In genomic region chr2:105371156-105371555, GRCh38 we compare ENCODE assay signal across 29 cellular contexts. TPM values are rescaled to one million over a fixed set of nuclear protein-coding genes. Genes with fewer than 3 reads are reported as not detected.
A peak's percentile ranks its signal among the peaks of the same experiment; 100 is the strongest.
DNase-seq lines count a peak whose midpoint lies in the region; ATAC-seq and TF ChIP-seq lines count a peak whose summit lies in the region.
"Had no signal": no experiment of that assay in that cellular context is flagged by ENCODE, and none has a peak within 500 bp of the region (broad histone marks: within the 10 kb centered on the region; RNA-seq: fewer than 3 reads in every experiment).

No MANE protein-coding gene starts in this region.

- H3K36me3 ChIP-seq in right atrium auricular region (peaks cover 49% of the 10 kb centered on the region), HAP-1 (replicated peaks) (peaks cover 18% of the 10 kb centered on the region)

- no peak for TF ChIP-seq CTCF in right atrium auricular region (IDR thresholded peaks at IDR 0.05)
- no peak for TF ChIP-seq CTCF in osteocyte (IDR thresholded peaks at IDR 0.05)
- TF ChIP-seq CTCF in GM13977 (IDR thresholded peaks at IDR 0.05; ENCODE audit: extremely low read depth, insufficient read depth, missing control alignments), result no peak

- peak overlapping the region; percentile 32 for H3K27ac Mint-ChIP-seq in osteocyte (ENCODE audit: unreplicated experiment)
- H3K27ac Mint-ChIP-seq: activated naive CD4-positive, alpha-beta T cell treated with anti-CD3 and anti-CD28 coated beads for 36 hours; activated T-cell treated with anti-CD3 and anti-CD28 coated beads, Interleukin-2, amount 50 U/mL, for 72 hours; GM23338; stimulated activated naive B cell treated with anti-CD40 and anti-IgM and Interleukin-4, amounts not matched to agents 10 μg/mL and 1 μg/mL and 100 μg/mL, for 72 hours; T-cell had no signal

- ATAC-seq in Right ventricle myocardium inferior, result no peak
- ATAC-seq in HG02884 (IDR thresholded peaks at IDR 0.05; ENCODE audit: unreplicated experiment), result no peak
- ATAC-seq: activated T-cell treated with anti-CD3 and anti-CD28 coated beads, Interleukin-2, amount 50 U/mL, for 72 hours; GM23338; left colon; psoas muscle; stimulated activated naive B cell treated with anti-CD40 and anti-IgM and Interleukin-4, amounts not matched to agents 10 μg/mL and 1 μg/mL and 100 μg/mL, for 72 hours; T-cell had no signal

- H3K4me1 ChIP-seq in right atrium auricular region, result peaks cover 0 to 44% of the 10 kb centered on the region in 2 donors
- no peaks in the 10 kb centered on the region for H3K4me1 ChIP-seq in HAP-1
- H3K4me1 ChIP-seq: SJCRH30 had no signal

- H3K4me1 Mint-ChIP-seq in osteocyte (ENCODE audit: unreplicated experiment), result peaks cover 52% of the 10 kb centered on the region

- H3K4me3 ChIP-seq in right atrium auricular region (no peak overlapping the region), HAP-1 (no peak overlapping the region)
- H3K4me3 ChIP-seq: GM23338, psoas muscle, SJCRH30, smooth muscle cell, upper lobe of left lung had no signal

- H3K9me3 ChIP-seq in right atrium auricular region (no peaks in the 10 kb centered on the region), HAP-1 (no peaks in the 10 kb centered on the region)
- H3K9me3 ChIP-seq: psoas muscle, SJCRH30, upper lobe of left lung had no signal

- in situ Hi-C loops in GM13977 (cut with MboI; ENCODE audit: low pct_unique_long_range_greater_than_20kb, low sequenced_read_pairs, unreplicated experiment) (loop anchor here (25.0 kb wide), 1 partner anchor 1166 kb away; no protein-coding TSS in a partner anchor), HAP-1 (cut with MboI; ENCODE audit: low sequenced_read_pairs) (loop anchor here (25.0 kb wide), 1 partner anchor 1166 kb away; no protein-coding TSS in a partner anchor)

- no peaks in the 10 kb centered on the region for H3K27me3 Mint-ChIP-seq in osteocyte (ENCODE audit: unreplicated experiment)
- H3K27me3 Mint-ChIP-seq: T-cell had no signal

- DNase-seq in right atrium auricular region (ENCODE audit: low spot score), result peak; percentile 46
- DNase-seq in Right ventricle myocardium inferior (ENCODE audit: missing footprints), result no peak
- DNase-seq in epithelial cell of prostate (ENCODE audit: low read depth, low spot score), result no peak
- DNase-seq in osteocyte (ENCODE audit: extremely low spot score, unreplicated experiment), result no peak
- no peak for DNase-seq in GM13977 (ENCODE audit: low spot score)
- no peak for DNase-seq in DMS153 (lab: John Stamatoyannopoulos, UW)
- DNase-seq in HAP-1 (ENCODE audit: low spot score in 2 of 2), result no peak
- DNase-seq: activated CD8-positive, alpha-beta memory T cell treated with anti-CD3 and anti-CD28 coated beads for 24 hours; activated naive CD4-positive, alpha-beta T cell treated with anti-CD3 and anti-CD28 coated beads for 36 hours; activated T-cell treated with anti-CD3 and anti-CD28 coated beads, Interleukin-2, amount 50 U/mL, for 72 hours; amygdala; effector CD4-positive, alpha-beta T cell; glutamatergic neuron; left colon; NCI-H2081 treated with DMSO at 0.1 percent for 48 hours; NCI-H82; psoas muscle; SJCRH30; stimulated activated CD4-positive, alpha-beta T cell treated with anti-CD3 and anti-CD28 coated beads, Interleukin-2, amount 100 ng/mL, for 48 hours; stimulated activated naive B cell treated with anti-CD40 and anti-IgM and Interleukin-4, amounts not matched to agents 10 μg/mL and 1 μg/mL and 100 μg/mL, for 72 hours; T-cell; upper lobe of left lung had no signal

- H3K4me3 Mint-ChIP-seq in osteocyte (ENCODE audit: unreplicated experiment), result no peak overlapping the region
- H3K4me3 Mint-ChIP-seq: activated naive CD4-positive, alpha-beta T cell treated with anti-CD3 and anti-CD28 coated beads for 36 hours; activated T-cell treated with anti-CD3 and anti-CD28 coated beads, Interleukin-2, amount 50 U/mL, for 72 hours; GM23338; neural crest cell; stimulated activated naive B cell treated with anti-CD40 and anti-IgM and Interleukin-4, amounts not matched to agents 10 μg/mL and 1 μg/mL and 100 μg/mL, for 72 hours; T-cell had no signal

- H3K9me3 Mint-ChIP-seq in osteocyte (ENCODE audit: unreplicated experiment), result no peaks in the 10 kb centered on the region
- H3K9me3 Mint-ChIP-seq: activated naive CD4-positive, alpha-beta T cell treated with anti-CD3 and anti-CD28 coated beads for 36 hours; activated T-cell treated with anti-CD3 and anti-CD28 coated beads, Interleukin-2, amount 50 U/mL, for 72 hours; GM23338; neural crest cell; stimulated activated naive B cell treated with anti-CD40 and anti-IgM and Interleukin-4, amounts not matched to agents 10 μg/mL and 1 μg/mL and 100 μg/mL, for 72 hours; T-cell had no signal

- no peaks in the 10 kb centered on the region for H3K27me3 ChIP-seq in right atrium auricular region
- H3K27me3 ChIP-seq in HAP-1 (ENCODE audit: low read depth), result no peaks in the 10 kb centered on the region
- H3K27me3 ChIP-seq: SJCRH30, upper lobe of left lung had no signal

- peaks cover 68% of the 10 kb centered on the region for H3K36me3 Mint-ChIP-seq in osteocyte (ENCODE audit: unreplicated experiment)
- H3K36me3 Mint-ChIP-seq: stimulated activated naive B cell treated with anti-CD40 and anti-IgM and Interleukin-4, amounts not matched to agents 10 μg/mL and 1 μg/mL and 100 μg/mL, for 72 hours; T-cell had no signal

- intact Hi-C loops in Right ventricle myocardium inferior (cut with DNase I), result loop anchor here (2.0 to 5.0 kb wide), 2 partner anchors 126 to 150 kb away; no protein-coding TSS in a partner anchor

- H3K27ac ChIP-seq in right atrium auricular region (no peak overlapping the region), epithelial cell of prostate (peak overlapping the region; percentile 51)
- H3K27ac ChIP-seq: C4-2B, HL-60, psoas muscle, SJCRH30, upper lobe of left lung had no signal

RNA-seq across cellular contexts. Expression of gene FHL2, which starts 27.7 kb away (rescaled TPM):
- 100 to 1,000 TPM; 141 to 356 TPM for total RNA-seq in right atrium auricular region
- total RNA-seq in Right ventricle myocardium inferior, result 1,619 TPM
- 76.8 and 78.7 TPM in 2 replicates for total RNA-seq in osteocyte
- total RNA-seq: OCI-LY7 had no signal

RNA-seq across cellular contexts. Expression of gene C2orf49, which starts 33.8 kb away (rescaled TPM):
- 10 to 100 TPM; 15.5 to 18.0 TPM for total RNA-seq in right atrium auricular region
- 16.7 TPM for total RNA-seq in Right ventricle myocardium inferior
- 19.3 and 20.7 TPM in 2 replicates for total RNA-seq in osteocyte

RNA-seq across cellular contexts. Expression of gene TGFBRAP1, which starts 41.6 kb away (rescaled TPM):
- 10 to 100 TPM; 13.3 to 15.8 TPM for total RNA-seq in right atrium auricular region
- 10.3 TPM for total RNA-seq in Right ventricle myocardium inferior
- 17.9 and 21.2 TPM in 2 replicates for total RNA-seq in osteocyte
